20 cellular contexts compared by ENCODE assay signal in the genomic region with DNA sequence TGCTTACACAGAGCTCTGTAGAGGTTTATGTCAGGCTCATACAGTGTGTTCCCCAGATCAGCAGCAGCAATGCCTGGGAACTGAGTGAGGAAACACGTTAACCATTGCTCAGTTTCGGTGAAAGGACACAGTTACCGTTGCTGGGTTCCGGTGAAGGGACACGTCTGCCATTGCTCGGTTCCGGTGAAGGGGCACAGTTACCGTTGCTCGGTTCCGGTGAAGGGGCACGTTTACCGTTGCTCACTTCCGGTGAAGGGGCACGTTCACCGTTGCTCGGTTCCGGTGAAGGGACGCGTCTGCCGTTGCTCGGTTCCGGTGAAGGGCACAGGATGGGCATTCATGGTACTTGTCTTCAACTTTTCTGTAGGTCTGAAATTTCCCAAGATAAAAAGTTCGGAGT.
DNase-seq lines count a peak whose midpoint lies in the region; ATAC-seq, FAIRE-seq and TF ChIP-seq lines count a peak whose summit lies in the region.
"Had no signal": no experiment of that assay in that cellular context is flagged by ENCODE, and none has a peak within 500 bp of the region (broad histone marks: within the 10 kb centered on the region; RNA-seq: fewer than 3 reads in every experiment).

No MANE protein-coding gene starts in this region.

- no peak for DNase-seq in activated CD4-positive, alpha-beta T cell treated with anti-CD3 and anti-CD28 coated beads, Interleukin-2, amount 10 ng/mL, durations not matched to agents 7 days and 5 days
- no peak for DNase-seq in activated CD4-positive, alpha-beta T cell treated with anti-CD3 and anti-CD28 coated beads, Interleukin-2, amount 50 U/mL, for 48 hours
- DNase-seq in RWPE2 (ENCODE audit: low spot score) = no peak
- DNase-seq in epithelial cell of prostate (ENCODE audit: low read depth, low spot score) = no peak
- no peak for DNase-seq in sigmoid colon
- no peak for DNase-seq in right atrium auricular region (ENCODE audit: low spot score)
- DNase-seq in small intestine = no peak
- DNase-seq: activated effector memory CD4-positive, alpha-beta T cell treated with anti-CD3 and anti-CD28 coated beads, Interleukin-2, amount 50 U/mL, for 16 hours; CD4-positive, alpha-beta memory T cell; DND-41; dorsolateral prefrontal cortex; hippocampal formation; KG1; NCI-H2081 treated with DMSO at 0.1 percent for 48 hours; NCI-H524 treated with DMSO at 0.1 percent for 48 hours; pancreas had no signal

- H3K27ac ChIP-seq in RWPE2 (ENCODE audit: poor library complexity, severe bottlenecking) = peak overlapping the region; percentile 77
- peak overlapping the region; percentile 73 for H3K27ac ChIP-seq in epithelial cell of prostate
- H3K27ac ChIP-seq in sigmoid colon = peak overlapping the region in 3 of 4 donors; percentile 73 to 81 (median 75)
- no peak overlapping the region for H3K27ac ChIP-seq in right atrium auricular region
- H3K27ac ChIP-seq in small intestine (ENCODE audit: low read depth in 1 of 2, low read length in 1 of 2) = no peak overlapping the region
- H3K27ac ChIP-seq: dorsolateral prefrontal cortex, pancreas had no signal

- H3K4me3 Mint-ChIP-seq in activated CD4-positive, alpha-beta T cell treated with anti-CD3 and anti-CD28 coated beads, Interleukin-2, amount 10 ng/mL, durations not matched to agents 7 days and 5 days = peak overlapping the region; percentile 44

- no peaks in the 10 kb centered on the region for H3K36me3 Mint-ChIP-seq in activated CD4-positive, alpha-beta T cell treated with anti-CD3 and anti-CD28 coated beads, Interleukin-2, amount 10 ng/mL, durations not matched to agents 7 days and 5 days (ENCODE audit: low read depth)
- H3K36me3 Mint-ChIP-seq: CD4-positive, alpha-beta memory T cell had no signal

- POLR2A ChIA-PET in activated CD4-positive, alpha-beta T cell treated with anti-CD3 and anti-CD28 coated beads, Interleukin-2, amount 10 ng/mL, durations not matched to agents 7 days and 5 days (lab: Charles Lee) = no interaction called here

- no peak for TF ChIP-seq POLR2A in sigmoid colon (IDR thresholded peaks at IDR 0.05)

- H3K27me3 ChIP-seq in RWPE2 (ENCODE audit: insufficient read depth, poor library complexity, severe bottlenecking) = no peaks in the 10 kb centered on the region
- H3K27me3 ChIP-seq in sigmoid colon = no peaks in the 10 kb centered on the region
- H3K27me3 ChIP-seq in right atrium auricular region = no peaks in the 10 kb centered on the region
- no peaks in the 10 kb centered on the region for H3K27me3 ChIP-seq in small intestine (ENCODE audit: control insufficient read depth in 2 of 2, insufficient read depth in 2 of 2, low read length in 2 of 2)
- H3K27me3 ChIP-seq: dorsolateral prefrontal cortex, pancreas, tibial nerve had no signal

- intact Hi-C loops in sigmoid colon (cut with DNase I) = no loop called here

- CTCF ChIA-PET in activated CD4-positive, alpha-beta T cell treated with anti-CD3 and anti-CD28 coated beads, Interleukin-2, amount 10 ng/mL, durations not matched to agents 7 days and 5 days (lab: Charles Lee) = no interaction called here

- no peak for TF ChIP-seq CTCF in RWPE2 (IDR thresholded peaks at IDR 0.05; ENCODE audit: poor library complexity, severe bottlenecking)
- no peak for TF ChIP-seq CTCF in sigmoid colon (IDR thresholded peaks at IDR 0.05)
- no peak for TF ChIP-seq CTCF in right atrium auricular region (IDR thresholded peaks at IDR 0.05)

- 93 to 95% methylated on average over 23 of the region's 23 CpGs for WGBS in sigmoid colon, 2 donors
- WGBS in small intestine, 3 donors = 89 to 93% (median 93%) methylated on average over 23 of the region's 23 CpGs

- no peaks in the 10 kb centered on the region for H3K9me3 Mint-ChIP-seq in activated CD4-positive, alpha-beta T cell treated with anti-CD3 and anti-CD28 coated beads, Interleukin-2, amount 10 ng/mL, durations not matched to agents 7 days and 5 days
- H3K9me3 Mint-ChIP-seq: CD4-positive, alpha-beta memory T cell had no signal

- peak; percentile 50 for ATAC-seq in RWPE2 (ENCODE audit: low read depth)
- ATAC-seq in HG03097 (IDR thresholded peaks at IDR 0.05; ENCODE audit: low FRiP score, unreplicated experiment) = no peak

- H3K4me1 ChIP-seq in RWPE2 (ENCODE audit: insufficient read depth, poor library complexity, severe bottlenecking) (peaks cover 25% of the 10 kb centered on the region), sigmoid colon (peaks cover 0 to 92% (median 78%) of the 10 kb centered on the region in 4 donors), right atrium auricular region (peaks cover 0 to 22% of the 10 kb centered on the region in 2 donors), small intestine (ENCODE audit: control insufficient read depth in 2 of 2, insufficient read depth in 1 of 2, low read depth in 1 of 2, low read length in 1 of 2) (no peaks in the 10 kb centered on the region)

- peak overlapping the region; percentile 22 for H3K4me3 ChIP-seq in RWPE2 (ENCODE audit: severe bottlenecking)
- no peak overlapping the region for H3K4me3 ChIP-seq in sigmoid colon
- H3K4me3 ChIP-seq in right atrium auricular region = no peak overlapping the region
- no peak overlapping the region for H3K4me3 ChIP-seq in small intestine (ENCODE audit: low read depth in 1 of 2, low read length in 2 of 2)
- H3K4me3 ChIP-seq: dorsolateral prefrontal cortex, pancreas, skin epidermis, tibial nerve had no signal

- no peaks in the 10 kb centered on the region for H3K4me1 Mint-ChIP-seq in activated CD4-positive, alpha-beta T cell treated with anti-CD3 and anti-CD28 coated beads, Interleukin-2, amount 10 ng/mL, durations not matched to agents 7 days and 5 days
- H3K4me1 Mint-ChIP-seq: CD4-positive, alpha-beta memory T cell had no signal

- no peak for TF ChIP-seq EP300 in sigmoid colon (IDR thresholded peaks at IDR 0.05)

- H3K27me3 Mint-ChIP-seq in activated CD4-positive, alpha-beta T cell treated with anti-CD3 and anti-CD28 coated beads, Interleukin-2, amount 10 ng/mL, durations not matched to agents 7 days and 5 days = peaks cover 14% of the 10 kb centered on the region

- H3K9me3 ChIP-seq in RWPE2 (ENCODE audit: severe bottlenecking) (no peaks in the 10 kb centered on the region), sigmoid colon (no peaks in the 10 kb centered on the region), right atrium auricular region (no peaks in the 10 kb centered on the region), small intestine (ENCODE audit: control insufficient read depth, low read depth) (no peaks in the 10 kb centered on the region)
- H3K9me3 ChIP-seq: pancreas, SK-N-SH, tibial nerve had no signal

- peaks cover 29% of the 10 kb centered on the region for H3K36me3 ChIP-seq in RWPE2 (ENCODE audit: low read depth)
- peaks cover 0 to 6% (median 0%) of the 10 kb centered on the region in 4 donors for H3K36me3 ChIP-seq in sigmoid colon
- H3K36me3 ChIP-seq in right atrium auricular region = no peaks in the 10 kb centered on the region
- no peaks in the 10 kb centered on the region for H3K36me3 ChIP-seq in small intestine (ENCODE audit: control insufficient read depth in 2 of 2, insufficient read depth in 2 of 2, low read length in 2 of 2)
- H3K36me3 ChIP-seq: pancreas, tibial nerve had no signal

- no peak for FAIRE-seq in small intestine (lab: Jason Lieb, UNC)
- FAIRE-seq: pancreas had no signal

- H3K27ac Mint-ChIP-seq in activated CD4-positive, alpha-beta T cell treated with anti-CD3 and anti-CD28 coated beads, Interleukin-2, amount 10 ng/mL, durations not matched to agents 7 days and 5 days = peak overlapping the region; percentile 41
- H3K27ac Mint-ChIP-seq: CD4-positive, alpha-beta memory T cell had no signal

Comparison
In these comparisons a context has a peak if more than half of its experiments do, and no peak if none do; other contexts are left out.
1. H3K27ac ChIP-seq: peak in RWPE2 (single experiment), epithelial cell of prostate (single experiment) and sigmoid colon (3 of 4); none in right atrium auricular region (0 of 2) and small intestine (0 of 2).